Comparison of ENCODE assay signal across 25 cellular contexts in the genomic region with DNA sequence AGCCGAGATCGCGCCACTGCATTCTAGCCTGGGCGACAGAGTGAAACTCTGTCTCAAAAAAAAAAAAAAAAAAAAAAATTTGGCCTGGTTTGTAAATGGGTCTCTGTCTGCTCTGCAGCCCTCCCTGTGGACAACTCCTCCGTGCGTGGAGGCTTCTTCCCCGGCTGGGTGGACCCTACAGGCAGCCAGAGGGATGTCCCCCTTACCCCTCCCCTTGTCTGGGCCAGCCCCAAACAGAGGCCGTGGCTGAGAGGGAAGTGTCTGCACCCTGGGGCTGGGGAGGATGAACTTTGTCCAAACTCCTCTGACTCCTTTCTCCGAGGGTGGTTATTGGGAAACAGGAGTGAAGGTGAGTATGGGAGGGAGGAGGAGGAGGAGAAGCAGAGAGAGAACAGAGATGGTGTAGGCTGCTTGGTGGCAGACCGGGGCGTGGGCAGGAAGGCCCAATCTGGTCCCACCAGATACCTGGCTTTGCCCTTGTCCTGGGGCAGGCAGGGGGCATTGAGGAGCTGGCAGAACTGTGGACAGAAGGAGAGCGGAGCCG.
"Had no signal": no experiment of that assay in that cellular context is flagged by ENCODE, and none has a peak within 500 bp of the region (broad histone marks: within the 10 kb centered on the region; RNA-seq: fewer than 3 reads in every experiment).

No MANE protein-coding gene starts in this region.

- DNase-seq: activated CD4-positive, alpha-beta memory T cell treated with anti-CD3 and anti-CD28 coated beads for 36 hours; activated CD4-positive, alpha-beta T cell treated with anti-CD3 and anti-CD28 coated beads for 48 hours; activated gamma-delta T cell treated with Interleukin-2 at 50 U/mL for 16 hours; adrenal gland; brain microvascular endothelial cell; caudate nucleus; effector CD4-positive, alpha-beta T cell; foreskin keratinocyte; lower lobe of right lung; naive B cell; nucleus accumbens; stimulated activated CD4-positive, alpha-beta T cell treated with anti-CD3 and anti-CD28 coated beads, Interleukin-15, amount 100 ng/mL, for 24 hours; stimulated activated CD8-positive, alpha-beta memory T cell treated with anti-CD3 and anti-CD28 coated beads, Interleukin-4, amount 100 ng/mL, for 48 hours; stimulated activated naive CD4-positive, alpha-beta T cell treated with Interleukin-2 at 50 U/mL for 16 hours; SW 1271; T-helper 17 cell; upper lobe of left lung had no signal

- H3K36me3 Mint-ChIP-seq: activated CD4-positive, alpha-beta memory T cell treated with anti-CD3 and anti-CD28 coated beads for 36 hours; activated naive CD8-positive, alpha-beta T cell; naive B cell had no signal

- H3K4me1 ChIP-seq: adrenal gland, ascending aorta, lower lobe of right lung had no signal

- H3K4me3 Mint-ChIP-seq: activated CD4-positive, alpha-beta memory T cell treated with anti-CD3 and anti-CD28 coated beads for 36 hours; activated naive CD8-positive, alpha-beta T cell; activated T-helper 1 cell treated with anti-CD3 and anti-CD28 coated beads, Interleukin-12 subunit alpha, Interleukin-12 subunit beta, Interleukin-2, Interleukin-4 antibody, amounts not matched to agents 30 ng/mL and 10 ng/mL and 1 ng/mL, durations not matched to agents 14 hours and 24 hours and 36 hours; dendritic cell treated with granulocyte-macrophage colony-stimulating factor and Interleukin-4, amounts not matched to agents 40 ng/mL and 50 ng/mL, for 4 days; T-helper 17 cell had no signal

- H3K9me3 Mint-ChIP-seq: activated CD4-positive, alpha-beta memory T cell treated with anti-CD3 and anti-CD28 coated beads for 36 hours; activated T-helper 1 cell treated with anti-CD3 and anti-CD28 coated beads, Interleukin-12 subunit alpha, Interleukin-12 subunit beta, Interleukin-2, Interleukin-4 antibody, amounts not matched to agents 30 ng/mL and 10 ng/mL and 1 ng/mL, durations not matched to agents 14 hours and 24 hours and 36 hours; dendritic cell treated with granulocyte-macrophage colony-stimulating factor and Interleukin-4, amounts not matched to agents 40 ng/mL and 50 ng/mL, for 4 days; naive B cell had no signal

- H3K27ac Mint-ChIP-seq: activated CD4-positive, alpha-beta memory T cell treated with anti-CD3 and anti-CD28 coated beads for 36 hours; activated naive CD8-positive, alpha-beta T cell; activated T-helper 1 cell treated with anti-CD3 and anti-CD28 coated beads, Interleukin-12 subunit alpha, Interleukin-12 subunit beta, Interleukin-2, Interleukin-4 antibody, amounts not matched to agents 30 ng/mL and 10 ng/mL and 1 ng/mL, durations not matched to agents 14 hours and 24 hours and 36 hours; dendritic cell treated with granulocyte-macrophage colony-stimulating factor and Interleukin-4, amounts not matched to agents 40 ng/mL and 50 ng/mL, for 4 days; T-helper 17 cell had no signal

- H3K4me2 ChIP-seq: smooth muscle cell had no signal

- H3K9me3 ChIP-seq: adrenal gland, ascending aorta, lower lobe of right lung, thoracic aorta, upper lobe of left lung had no signal

- ATAC-seq: foreskin keratinocyte, left lobe of liver, sciatic nerve, T-helper 17 cell had no signal

- H3K27me3 ChIP-seq: adrenal gland, ascending aorta, upper lobe of left lung had no signal

- H3K27ac ChIP-seq: adrenal gland, ascending aorta, brain microvascular endothelial cell, foreskin keratinocyte, lower lobe of right lung, thoracic aorta, upper lobe of left lung had no signal

- H3K4me3 ChIP-seq: adrenal gland, ascending aorta, lower lobe of right lung, smooth muscle cell, thoracic aorta, upper lobe of left lung had no signal

- H3K36me3 ChIP-seq: adrenal gland, ascending aorta, brain microvascular endothelial cell, lower lobe of right lung, thoracic aorta, upper lobe of left lung had no signal
